8 cellular contexts compared by ENCODE assay signal in genomic region chr10:79445708-79446450, GRCh38. TPM values are rescaled to one million over a fixed set of nuclear protein-coding genes. Genes with fewer than 3 reads are reported as not detected.
DNase-seq lines count a peak whose midpoint lies in the region; ATAC-seq and TF ChIP-seq lines count a peak whose summit lies in the region.

No MANE protein-coding gene starts in this region.

- DNase-seq in BJ (ENCODE audit: low read depth) (peak; percentile 94), NCI-H748 (lab: John Stamatoyannopoulos, UW; ENCODE audit: unreplicated experiment) (peak; percentile 93), dermis blood vessel endothelial cell (peak; percentile 97), left lung (peak; percentile 98)
- DNase-seq in activated CD4-positive, alpha-beta T cell treated with anti-CD3 and anti-CD28 coated beads, Interleukin-2, amount 50 U/mL, for 4 hours, result peak; percentile 91 to 92
- DNase-seq in stimulated activated CD4-positive, alpha-beta T cell treated with anti-CD3 and anti-CD28 coated beads, Interleukin-2, amount 100 ng/mL, for 24 hours, result peak; percentile 91 to 92

- CTCF ChIA-PET in BJ (lab: Yijun Ruan, JAX), result interaction anchor here (1.0 to 3.5 kb wide), 4 partner anchors 12 to 71 kb away, joined by 3 to 22 read pairs (median 4); no protein-coding TSS in a partner anchor

- H3K9me3 ChIP-seq in left lung, result no peaks in the 10 kb centered on the region

- ATAC-seq in GM19372 (IDR thresholded peaks at IDR 0.05; ENCODE audit: low read depth, unreplicated experiment) (peak; percentile 96), HG03520 (IDR thresholded peaks at IDR 0.05; ENCODE audit: unreplicated experiment) (peak; percentile 96), left lung (peak; percentile 91)

- H3K4me3 ChIP-seq in BJ (ENCODE audit: low read depth, low read length) (peak overlapping the region; percentile 44), left lung (peak overlapping the region; percentile 37 to 77)

- intact Hi-C loops in left lung (cut with DNase I), result no loop called here

- H3K27ac ChIP-seq in left lung, result peak overlapping the region; percentile 53 to 82

- H3K36me3 ChIP-seq in BJ (ENCODE audit: control insufficient read depth, insufficient read depth, low read length) (peaks cover 4% of the 10 kb centered on the region; the same call in 1 of the 2 replicates), left lung (no peaks in the 10 kb centered on the region)

- POLR2A ChIA-PET in BJ (lab: Charles Lee), result no interaction called here

- H3K4me1 ChIP-seq in left lung, result peaks cover 12 to 42% of the 10 kb centered on the region in 2 donors

- no peak for TF ChIP-seq CTCF in BJ (IDR thresholded peaks at IDR 0.05; ENCODE audit: insufficient read depth, low read depth, low read length)
- TF ChIP-seq CTCF in left lung (IDR thresholded peaks at IDR 0.05), result no peak

- no peaks in the 10 kb centered on the region for H3K27me3 ChIP-seq in BJ (ENCODE audit: control insufficient read depth, insufficient read depth, low read length)
- H3K27me3 ChIP-seq in left lung, result peaks cover 0 to 16% of the 10 kb centered on the region in 2 donors

RNA-seq across cellular contexts. Expression of gene ZCCHC24, which starts 0.5 kb away (rescaled TPM):
- polyA plus RNA-seq in BJ (2011; rRNA removed), result 34.2 and 49.1 TPM in 2 replicates
- polyA minus RNA-seq in BJ (2011; rRNA and poly(A)+ RNA removed), result 42.2 and 56.1 TPM in 2 replicates
- 7.3 and 9.8 TPM in 2 replicates for total RNA-seq in dermis blood vessel endothelial cell
- 10 to 100 TPM; 31.2 to 42.4 TPM for total RNA-seq in left lung

Comparison
In these comparisons a context has a peak if more than half of its experiments do, and no peak if none do; other contexts are left out.
1. Peak in every context shown above with its lines: DNase-seq, ATAC-seq, H3K4me3 ChIP-seq and H3K27ac ChIP-seq.